Comparison of ENCODE assay signal across 8 cellular contexts in genomic region chr17:80453126-80453979, GRCh38. TPM values are rescaled to one million over a fixed set of nuclear protein-coding genes. Genes with fewer than 3 reads are reported as not detected.
DNase-seq lines count a peak whose midpoint lies in the region; TF ChIP-seq lines count a peak whose summit lies in the region.

No MANE protein-coding gene starts in this region.

- H3K4me3 ChIP-seq in AG10803 (ENCODE audit: low read length) (peak overlapping the region; percentile 78), adrenal gland (peak overlapping the region in 1 of 4 donors; percentile 84), mesendoderm (ENCODE audit: low read length) (no peak overlapping the region), vagina (no peak overlapping the region)

- no peak overlapping the region for H2BK15ac ChIP-seq in mesendoderm (replicated peaks; ENCODE audit: low read depth)

- peaks cover 14 to 20% of the 10 kb centered on the region in 2 donors for H3K4me1 ChIP-seq in adrenal gland (replicated peaks in 1 of 2)
- H3K4me1 ChIP-seq in mesendoderm (ENCODE audit: control insufficient read depth, low read depth, low read length), result peaks cover 1% of the 10 kb centered on the region
- peaks cover 35% of the 10 kb centered on the region for H3K4me1 ChIP-seq in vagina

- H3K9me3 Mint-ChIP-seq in HFFc6, result no peaks in the 10 kb centered on the region

- H3K36me3 ChIP-seq in adrenal gland (replicated peaks in 1 of 2), result no peaks in the 10 kb centered on the region
- H3K36me3 ChIP-seq in mesendoderm (ENCODE audit: control insufficient read depth, insufficient read depth, low read length), result no peaks in the 10 kb centered on the region
- H3K36me3 ChIP-seq in vagina, result no peaks in the 10 kb centered on the region

- WGBS in adrenal gland, 4 donors, result 74 to 83% (median 79%) methylated on average over 15 to 18 of the region's 18 CpGs
- WGBS in mesendoderm (ENCODE audit: extremely low coverage, insufficient coverage, low lambda C conversion rate), result no CpG with 5 or more reads among the region's 18 CpGs

- no peak overlapping the region for H3K23ac ChIP-seq in mesendoderm (ENCODE audit: low read length)

- no peaks in the 10 kb centered on the region for H3K79me2 ChIP-seq in mesendoderm (ENCODE audit: control insufficient read depth, insufficient read depth, low read length)

- no peak overlapping the region for H2BK5ac ChIP-seq in mesendoderm (ENCODE audit: low read length)

- no peak for TF ChIP-seq POLR2A in adrenal gland (IDR thresholded peaks at IDR 0.05)
- no peak for TF ChIP-seq POLR2A in vagina (IDR thresholded peaks at IDR 0.05)

- no peaks in the 10 kb centered on the region for H3K9me3 ChIP-seq in adrenal gland (replicated peaks in 1 of 3)
- H3K9me3 ChIP-seq in vagina, result no peaks in the 10 kb centered on the region

- H2AK5ac ChIP-seq in mesendoderm (ENCODE audit: low read length), result no peak overlapping the region

- H3K4me1 Mint-ChIP-seq in HFFc6 (ENCODE audit: low read depth), result peaks cover 25% of the 10 kb centered on the region

- H3K4me2 ChIP-seq in mesendoderm (ENCODE audit: low read length), result no peak overlapping the region

- H3K27me3 Mint-ChIP-seq in HFFc6 (ENCODE audit: insufficient read depth), result peaks cover 8% of the 10 kb centered on the region

- no peak overlapping the region for H3K4ac ChIP-seq in mesendoderm (ENCODE audit: low read depth, low read length)

- H3K27ac ChIP-seq in adrenal gland, result peak overlapping the region in 3 of 5 donors; percentile 28 to 99 (median 98)
- H3K27ac ChIP-seq in mesendoderm (ENCODE audit: low read depth, low read length), result no peak overlapping the region
- H3K27ac ChIP-seq in vagina, result no peak overlapping the region

- TF ChIP-seq CTCF in AG10803 (conservative IDR thresholded peaks at IDR 0.05; ENCODE audit: low read length) (no peak), HFFc6 (IDR thresholded peaks at IDR 0.05) (no peak), adrenal gland (IDR thresholded peaks at IDR 0.05) (no peak), vagina (IDR thresholded peaks at IDR 0.05) (no peak)

- H3K79me1 ChIP-seq in mesendoderm (ENCODE audit: low read length), result no peaks in the 10 kb centered on the region

- no peaks in the 10 kb centered on the region for H3K27me3 ChIP-seq in adrenal gland
- no peaks in the 10 kb centered on the region for H3K27me3 ChIP-seq in mesendoderm (ENCODE audit: insufficient read depth, low read length, poor library complexity)
- H3K27me3 ChIP-seq in vagina, result no peaks in the 10 kb centered on the region

- H3K27ac Mint-ChIP-seq in HFFc6, result peak overlapping the region; percentile 94

- no peak overlapping the region for H4K8ac ChIP-seq in mesendoderm (ENCODE audit: low read depth, low read length)

- no peak overlapping the region for H2BK120ac ChIP-seq in mesendoderm (ENCODE audit: low read depth, low read length)

- peak overlapping the region; percentile 90 for H3K4me3 Mint-ChIP-seq in HFFc6

- H3K36me3 Mint-ChIP-seq in HFFc6 (ENCODE audit: low read depth), result no peaks in the 10 kb centered on the region; the same call in 1 of the 2 replicates

- no peak overlapping the region for H3K18ac ChIP-seq in mesendoderm (ENCODE audit: low read length)

- H4K5ac ChIP-seq in mesendoderm (ENCODE audit: low read length), result no peak overlapping the region

- H3K56ac ChIP-seq in mesendoderm (ENCODE audit: low read length), result peak overlapping the region; percentile 34

- H3K9ac ChIP-seq in mesendoderm (ENCODE audit: low read length), result no peak overlapping the region

- intact Hi-C loops in adrenal gland (cut with DNase I) (no loop called here), vagina (cut with DNase I) (loop anchor here (10.0 kb wide), 1 partner anchor 411 kb away; no protein-coding TSS in a partner anchor)

- peak; percentile 31 for DNase-seq in AG10803 (ENCODE audit: low read depth)
- no peak for DNase-seq in HFFc6
- DNase-seq in adrenal gland, result peak in 3 of 7 donors; percentile 38 to 56 (median 53)
- no peak for DNase-seq in mesendoderm
- no peak for DNase-seq in HuH-7.5 (ENCODE audit: low spot score)
- no peak for DNase-seq in NCI-H2081 treated with DMSO at 0.1 percent for 48 hours (lab: John Stamatoyannopoulos, UW)
- DNase-seq in vagina (ENCODE audit: extremely low spot score in 2 of 2), result no peak
- no peak for DNase-seq in SK-N-DZ (ENCODE audit: low spot score)

RNA-seq across cellular contexts. Expression of gene NPTX1, which starts 23.1 kb away (rescaled TPM):
- total RNA-seq in HFFc6 (2021; fragmentation: NEBNext Ultra II Directional; extraction: Animal tissue kit (Norgen Biotek cat#: 25700)), result 1 to 10 TPM in 4 of 6 experiments, under 1 TPM in 2; 0.26 to 2.9 (median 2.6) TPM
- total RNA-seq in adrenal gland, result 10 to 100 TPM in 1 of 8 donors, 1 to 10 TPM in 7; 1.1 to 20.6 (median 5.5) TPM
- 10 to 100 TPM in 1 of 3 donors, 1 to 10 TPM in 1, under 1 TPM in 1; 0.30 to 68.2 (median 1.0) TPM for polyA plus RNA-seq in adrenal gland
- 0.13 TPM for polyA plus RNA-seq in mesendoderm (2013, experiment 1 of 2)
- 0.17 TPM for polyA plus RNA-seq in mesendoderm (2013, experiment 2 of 2)
- 0.49 TPM for total RNA-seq in vagina
- 0.77 and 0.99 TPM in 2 replicates for polyA plus RNA-seq in SK-N-DZ (2014; cell fraction: cytosol; rRNA removed)
- polyA plus RNA-seq in SK-N-DZ (2014; cell fraction: nucleus; rRNA removed), result 1.5 and 2.0 TPM in 2 replicates

RNA-seq across cellular contexts. Expression of gene ENDOV, which starts 38.4 kb away (rescaled TPM):
- 10 to 100 TPM; 11.7 to 17.3 (median 13.7) TPM for total RNA-seq in HFFc6 (2021; fragmentation: NEBNext Ultra II Directional; extraction: Animal tissue kit (Norgen Biotek cat#: 25700))
- total RNA-seq in adrenal gland (10 to 100 TPM in 7 of 8 donors, 1 to 10 TPM in 1; 7.1 to 26.0 (median 17.8) TPM), vagina (11.8 TPM)
- polyA plus RNA-seq in adrenal gland, result 10 to 100 TPM in 2 of 3 donors, 1 to 10 TPM in 1; 9.5 to 31.9 (median 24.5) TPM
- 4.7 TPM for polyA plus RNA-seq in mesendoderm (2013, experiment 1 of 2)
- polyA plus RNA-seq in mesendoderm (2013, experiment 2 of 2), result 5.3 TPM
- polyA plus RNA-seq in SK-N-DZ (2014; cell fraction: cytosol; rRNA removed), result 14.7 and 15.9 TPM in 2 replicates
- 13.5 and 24.7 TPM in 2 replicates for polyA plus RNA-seq in SK-N-DZ (2014; cell fraction: nucleus; rRNA removed)

Comparison
In these comparisons a context has a peak if more than half of its experiments do, and no peak if none do; other contexts are left out.
1. H3K27ac ChIP-seq: peak in adrenal gland (3 of 5); none in mesendoderm (single experiment) and vagina (single experiment).